16 cellular contexts compared by ENCODE assay signal in genomic region chr11:114169321-114169749, GRCh38.
DNase-seq lines count a peak whose midpoint lies in the region; ATAC-seq, FAIRE-seq and TF ChIP-seq lines count a peak whose summit lies in the region.
"Had no signal": no experiment of that assay in that cellular context is flagged by ENCODE, and none has a peak within 500 bp of the region (broad histone marks: within the 10 kb centered on the region; RNA-seq: fewer than 3 reads in every experiment).

No MANE protein-coding gene starts in this region.

- dilution Hi-C loops in mammary epithelial cell (cut with HindIII; ENCODE audit: low sequenced_read_pairs): loop anchor here (5.0 kb wide), 1 partner anchor 57 kb away; no protein-coding TSS in a partner anchor

- H3K4me3 ChIP-seq in mammary epithelial cell (replicated peaks in 1 of 3; ENCODE audit: insufficient read depth in 1 of 3, low read depth in 2 of 3, low read length in 3 of 3) (no peak overlapping the region), breast epithelium (no peak overlapping the region), vagina (no peak overlapping the region), pancreas (no peak overlapping the region)
- H3K4me3 ChIP-seq: SJCRH30 had no signal

- POLR2A ChIA-PET in MCF 10A (lab: Yijun Ruan, JAX): interaction anchor here (0.6 to 33.6 kb wide), 7 partner anchors 6 to 479 kb away, joined by 3 to 1399 read pairs (median 6); no protein-coding TSS in a partner anchor

- peaks cover 11% of the 10 kb centered on the region for H3K27me3 ChIP-seq in mammary epithelial cell (ENCODE audit: insufficient read depth, low read length)
- no peaks in the 10 kb centered on the region for H3K27me3 ChIP-seq in breast epithelium
- no peaks in the 10 kb centered on the region for H3K27me3 ChIP-seq in vagina
- no peaks in the 10 kb centered on the region for H3K27me3 ChIP-seq in pancreas
- H3K27me3 ChIP-seq: SJCRH30 had no signal

- TF ChIP-seq CTCF in MCF 10A (IDR thresholded peaks at IDR 0.05; ENCODE audit: unreplicated experiment) (no peak), mammary epithelial cell (conservative IDR thresholded peaks at IDR 0.05 in 1 of 2, IDR thresholded peaks at IDR 0.05 in 1 of 2; ENCODE audit: extremely low read depth in 1 of 2, insufficient read depth in 1 of 2, low read depth in 1 of 2, low read length in 2 of 2) (no peak), breast epithelium (IDR thresholded peaks at IDR 0.05) (no peak), natural killer cell (IDR thresholded peaks at IDR 0.05) (no peak), vagina (IDR thresholded peaks at IDR 0.05) (no peak), pancreas (IDR thresholded peaks at IDR 0.05) (no peak)

- H3K4me1 Mint-ChIP-seq in MCF 10A (ENCODE audit: insufficient read depth, unreplicated experiment) (peaks cover 84% of the 10 kb centered on the region), natural killer cell (peaks cover 99 to 100% of the 10 kb centered on the region in 2 donors)

- no peak overlapping the region for H3K4me2 ChIP-seq in mammary epithelial cell (ENCODE audit: insufficient read depth, low read depth, low read length)

- H3K9ac ChIP-seq in mammary epithelial cell (ENCODE audit: insufficient read depth, low read length): no peak overlapping the region

- peak in 1 of 3 donors; percentile 21 for ATAC-seq in natural killer cell
- no peak for ATAC-seq in pancreas
- no peak for ATAC-seq in HG03280 (IDR thresholded peaks at IDR 0.05; ENCODE audit: unreplicated experiment)

- H3K4me3 Mint-ChIP-seq in MCF 10A (ENCODE audit: unreplicated experiment): no peak overlapping the region
- H3K4me3 Mint-ChIP-seq in natural killer cell: peak overlapping the region; percentile 67
- H3K4me3 Mint-ChIP-seq: activated CD4-positive, alpha-beta T cell treated with anti-CD3 and anti-CD28 coated beads, Interleukin-2, amount 10 ng/mL, durations not matched to agents 24 days and 14 days had no signal

- no peak for FAIRE-seq in pancreas (lab: Jason Lieb, UNC)
- FAIRE-seq: astrocyte, keratinocyte had no signal

- in situ Hi-C loops in mammary epithelial cell (cut with MboI; ENCODE audit: low sequenced_read_pairs in 2 of 2): no loop called here

- no peaks in the 10 kb centered on the region for H3K27me3 Mint-ChIP-seq in MCF 10A (ENCODE audit: insufficient read depth, unreplicated experiment)
- H3K27me3 Mint-ChIP-seq in natural killer cell (ENCODE audit: low read depth in 2 of 2): no peaks in the 10 kb centered on the region
- H3K27me3 Mint-ChIP-seq: activated CD4-positive, alpha-beta T cell treated with anti-CD3 and anti-CD28 coated beads, Interleukin-2, amount 10 ng/mL, durations not matched to agents 24 days and 14 days had no signal

- H3K4me1 ChIP-seq in mammary epithelial cell (ENCODE audit: insufficient read depth, low read length) (peaks cover 19% of the 10 kb centered on the region), breast epithelium (peaks cover 53 to 91% of the 10 kb centered on the region in 2 donors), vagina (peaks cover 96% of the 10 kb centered on the region), pancreas (peaks cover 82 to 95% (median 90%) of the 10 kb centered on the region in 3 donors)

- H2AFZ ChIP-seq in mammary epithelial cell (ENCODE audit: low read depth, low read length): no peak overlapping the region

- no peak overlapping the region for H3K27ac ChIP-seq in mammary epithelial cell (ENCODE audit: insufficient read depth, low read depth, low read length)
- H3K27ac ChIP-seq in breast epithelium: peak overlapping the region; percentile 93 to 96
- peak overlapping the region; percentile 95 for H3K27ac ChIP-seq in vagina
- no peak overlapping the region for H3K27ac ChIP-seq in pancreas
- H3K27ac ChIP-seq: epithelial cell of prostate, SJCRH30 had no signal

- CTCF ChIA-PET in MCF 10A (lab: Yijun Ruan, JAX): interaction anchor here (0.6 to 1.4 kb wide), 5 partner anchors 9 to 174 kb away, joined by 3 to 7 read pairs (median 3); no protein-coding TSS in a partner anchor
- CTCF ChIA-PET in mammary epithelial cell (lab: Charles Lee; ENCODE audit: low non-redundant PET): no interaction called here

- 97% methylated on average over 5 of the region's 9 CpGs for WGBS in mammary epithelial cell (ENCODE audit: low coverage, missing lambda C conversion rate)
- WGBS in pancreas, 2 donors: 82 to 86% methylated on average over 9 of the region's 9 CpGs

- H3K27ac Mint-ChIP-seq in MCF 10A (ENCODE audit: low read depth, unreplicated experiment) (peak overlapping the region; percentile 99), natural killer cell (peak overlapping the region; percentile 61 to 85)
- H3K27ac Mint-ChIP-seq: activated CD4-positive, alpha-beta T cell treated with anti-CD3 and anti-CD28 coated beads, Interleukin-2, amount 10 ng/mL, durations not matched to agents 24 days and 14 days had no signal

- H4K20me1 ChIP-seq in mammary epithelial cell (ENCODE audit: insufficient read depth, low read length): no peaks in the 10 kb centered on the region

- intact Hi-C loops in MCF 10A (cut with micrococcal nuclease) (no loop called here), mammary epithelial cell (cut with micrococcal nuclease) (loop anchor here (5.0 to 10.0 kb wide), 3 partner anchors 37 to 855 kb away; partner anchors contain the start of gene TTC12), breast epithelium (cut with DNase I; ENCODE audit: low total_unique reads) (no loop called here), natural killer cell (cut with micrococcal nuclease) (no loop called here), vagina (cut with DNase I) (loop anchor here (10.0 kb wide), 1 partner anchor 85 kb away; no protein-coding TSS in a partner anchor), pancreas (cut with DNase I) (no loop called here)

- no peaks in the 10 kb centered on the region for H3K9me3 Mint-ChIP-seq in MCF 10A (ENCODE audit: unreplicated experiment)
- H3K9me3 Mint-ChIP-seq in natural killer cell: no peaks in the 10 kb centered on the region
- H3K9me3 Mint-ChIP-seq: activated CD4-positive, alpha-beta T cell treated with anti-CD3 and anti-CD28 coated beads, Interleukin-2, amount 10 ng/mL, durations not matched to agents 24 days and 14 days had no signal

- TF ChIP-seq POLR2A in breast epithelium (IDR thresholded peaks at IDR 0.05) (no peak), vagina (IDR thresholded peaks at IDR 0.05) (no peak), erythroblast (IDR thresholded peaks at IDR 0.05; ENCODE audit: low read length) (no peak)

- BruUV-seq in MCF 10A (replicated peaks; lab: Mats Ljungman, UMichigan) (no TSS peak), mammary epithelial cell (replicated peaks; lab: Mats Ljungman, UMichigan) (no TSS peak)

- H3K36me3 Mint-ChIP-seq in MCF 10A (ENCODE audit: insufficient read depth, unreplicated experiment) (peaks cover 100% of the 10 kb centered on the region), natural killer cell (no peaks in the 10 kb centered on the region)

- no peaks in the 10 kb centered on the region for H3K79me2 ChIP-seq in mammary epithelial cell (ENCODE audit: insufficient read depth, low read length)

- H3K9me3 ChIP-seq in mammary epithelial cell (replicated peaks; ENCODE audit: insufficient read depth, low read length) (no peaks in the 10 kb centered on the region), breast epithelium (no peaks in the 10 kb centered on the region), vagina (no peaks in the 10 kb centered on the region), pancreas (no peaks in the 10 kb centered on the region)
- H3K9me3 ChIP-seq: SJCRH30 had no signal

- DNase-seq in MCF 10A (ENCODE audit: unreplicated experiment) (no peak), mammary epithelial cell (no peak), breast epithelium (ENCODE audit: low spot score in 2 of 2) (no peak), natural killer cell (no peak), vagina (ENCODE audit: extremely low spot score in 2 of 2) (peak in 1 of 2 donors; percentile 94), erythroblast (lab: John Stamatoyannopoulos, UW) (no peak), pancreas (no peak)
- DNase-seq: activated CD4-positive, alpha-beta T cell treated with anti-CD3 and anti-CD28 coated beads, Interleukin-2, amount 10 ng/mL, durations not matched to agents 24 days and 14 days; IMR-90; NCI-H2227 treated with DMSO at 0.1 percent for 48 hours; retina; SJCRH30 had no signal

- no peaks in the 10 kb centered on the region for H3K36me3 ChIP-seq in mammary epithelial cell (ENCODE audit: insufficient read depth, low read length)
- no peaks in the 10 kb centered on the region for H3K36me3 ChIP-seq in breast epithelium
- no peaks in the 10 kb centered on the region for H3K36me3 ChIP-seq in vagina
- H3K36me3 ChIP-seq in pancreas: no peaks in the 10 kb centered on the region
- H3K36me3 ChIP-seq: SJCRH30 had no signal

Comparison
In these comparisons a context has a peak if more than half of its experiments do, and no peak if none do; other contexts are left out.
1. H3K27ac ChIP-seq: peak in breast epithelium (2 of 2) and vagina (single experiment); none in mammary epithelial cell (single experiment) and pancreas (0 of 4).
2. intact Hi-C loops: an anchor here in mammary epithelial cell (5.0 to 10.0 kb wide) and vagina (10.0 kb wide); none called in MCF 10A, breast epithelium, natural killer cell and pancreas.